Comparison of ENCODE assay signal across 8 cellular contexts in the genomic region with DNA sequence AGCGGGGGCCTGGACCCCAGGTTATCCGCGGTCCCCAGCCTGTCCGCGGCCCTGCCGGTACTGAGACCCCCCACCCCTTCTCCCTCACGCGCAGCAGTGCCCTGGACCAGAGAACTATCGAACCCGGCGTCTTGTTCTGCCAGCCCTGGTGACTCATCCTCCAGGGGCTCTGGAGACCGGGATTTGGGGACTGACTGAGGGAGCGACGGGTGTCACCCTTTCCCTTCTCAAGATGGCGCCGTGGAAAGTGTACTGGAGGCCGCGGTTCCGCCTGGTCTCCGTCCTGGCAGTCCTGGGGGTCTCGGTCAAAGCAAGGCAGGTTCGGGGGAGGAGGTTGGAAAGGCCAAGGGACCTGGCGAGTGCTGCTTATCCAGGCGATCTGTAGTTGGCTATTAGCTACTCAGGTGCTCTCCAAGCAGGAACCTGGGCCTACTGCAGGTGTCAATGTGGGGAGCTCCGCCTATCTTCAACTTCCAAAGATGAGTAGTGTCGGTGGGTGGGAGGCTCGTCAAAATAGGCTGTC. TPM values are rescaled to one million over a fixed set of nuclear protein-coding genes. Genes with fewer than 3 reads are reported as not detected.
A peak's percentile ranks its signal among the peaks of the same experiment; 100 is the strongest.
DNase-seq lines count a peak whose midpoint lies in the region; ATAC-seq and TF ChIP-seq lines count a peak whose summit lies in the region.

No MANE protein-coding gene starts in this region.

- peaks cover 54% of the 10 kb centered on the region for H3K79me2 ChIP-seq in PC-9 (ENCODE audit: low read depth)

- peak overlapping the region; percentile 83 for H2AFZ ChIP-seq in PC-9
- peak overlapping the region; percentile 71 for H2AFZ ChIP-seq in neuron (ENCODE audit: low read depth, low read length)

- POLR2A ChIA-PET in A673 (lab: Charles Lee; ENCODE audit: low non-redundant PET): interaction anchor here (0.5 kb wide), 1 partner anchor 239 kb away, joined by 11 read pairs; no protein-coding TSS in a partner anchor
- POLR2A ChIA-PET in PC-9 (lab: Charles Lee; ENCODE audit: unreplicated experiment): no interaction called here

- peaks cover 21% of the 10 kb centered on the region for H3K36me3 ChIP-seq in A673 (ENCODE audit: insufficient read depth, low read length, poor library complexity, severe bottlenecking)
- peaks cover 23% of the 10 kb centered on the region for H3K36me3 ChIP-seq in PC-9 (ENCODE audit: low read depth)
- H3K36me3 ChIP-seq in neuron (ENCODE audit: insufficient read depth, low read length): peaks cover 17% of the 10 kb centered on the region
- H3K36me3 ChIP-seq in thyroid gland: no peaks in the 10 kb centered on the region

- H3K27me3 ChIP-seq in A673 (replicated peaks; ENCODE audit: insufficient read depth, low read depth, low read length, poor library complexity) (no peaks in the 10 kb centered on the region), PC-9 (ENCODE audit: insufficient read depth, low read depth) (no peaks in the 10 kb centered on the region), neuron (ENCODE audit: insufficient read depth, low read length) (no peaks in the 10 kb centered on the region), thyroid gland (no peaks in the 10 kb centered on the region)

- peak overlapping the region; percentile 90 for H3K4me3 ChIP-seq in A673 (ENCODE audit: low read depth, low read length, poor library complexity, severe bottlenecking)
- peak overlapping the region; percentile 69 for H3K4me3 ChIP-seq in PC-9
- H3K4me3 ChIP-seq in fibroblast of villous mesenchyme (ENCODE audit: low read depth, low read length): peak overlapping the region; percentile 99
- H3K4me3 ChIP-seq in neuron (ENCODE audit: low read length): peak overlapping the region; percentile 70
- H3K4me3 ChIP-seq in thyroid gland (replicated peaks in 1 of 3): peak overlapping the region; percentile 73 to 95 (median 94)

- no peaks in the 10 kb centered on the region for H3K9me3 ChIP-seq in A673 (ENCODE audit: low read depth, low read length, poor library complexity, severe bottlenecking)
- H3K9me3 ChIP-seq in PC-9 (ENCODE audit: insufficient read depth, low read depth): no peaks in the 10 kb centered on the region
- H3K9me3 ChIP-seq in neuron (ENCODE audit: low read length): no peaks in the 10 kb centered on the region
- no peaks in the 10 kb centered on the region for H3K9me3 ChIP-seq in thyroid gland

- TF ChIP-seq CTCF in A673 (conservative IDR thresholded peaks at IDR 0.05; ENCODE audit: low read depth, low read length): no peak
- TF ChIP-seq CTCF in PC-9 (conservative IDR thresholded peaks at IDR 0.05): no peak
- TF ChIP-seq CTCF in fibroblast of villous mesenchyme (IDR thresholded peaks at IDR 0.05; ENCODE audit: insufficient read depth, low read depth, low read length): no peak
- TF ChIP-seq CTCF in thyroid gland (IDR thresholded peaks at IDR 0.05): no peak

- ATAC-seq in GM19043 (IDR thresholded peaks at IDR 0.05; ENCODE audit: low read depth, unreplicated experiment) (peak; percentile 5), HG03378 (IDR thresholded peaks at IDR 0.05; ENCODE audit: unreplicated experiment) (peak; percentile 26)

- peak; percentile 68 for DNase-seq in A673 (ENCODE audit: low spot score)
- peak in 1 of 2 experiments; percentile 43 for DNase-seq in PC-9
- peak; percentile 29 for DNase-seq in activated effector memory CD4-positive, alpha-beta T cell treated with Interleukin-2 at 50 U/mL for 16 hours
- peak; percentile 54 for DNase-seq in fibroblast of villous mesenchyme (ENCODE audit: low read depth)
- DNase-seq in thyroid gland: peak; percentile 47 to 59

- CTCF ChIA-PET in A673 (lab: Charles Lee): no interaction called here
- CTCF ChIA-PET in PC-9 (lab: Charles Lee): no interaction called here

- intact Hi-C loops in A673 (cut with micrococcal nuclease; ENCODE audit: unreplicated experiment) (loop anchor here (2.0 to 5.0 kb wide), 2 partner anchors 59 to 95 kb away; partner anchors contain the start of gene KAT2B), PC-9 (cut with micrococcal nuclease; ENCODE audit: unreplicated experiment) (loop anchor here (1.0 to 10.0 kb wide), 4 partner anchors 15 to 237 kb away; partner anchors contain the start of genes KAT2B and SGO1), thyroid gland (cut with DNase I) (loop anchor here (5.0 kb wide), 2 partner anchors 95 to 240 kb away; partner anchors contain the start of genes KAT2B and SGO1)

- peaks cover 28% of the 10 kb centered on the region for H3F3A ChIP-seq in PC-9 (ENCODE audit: insufficient read depth, low read depth)

- H3K27ac ChIP-seq in A673 (ENCODE audit: low read depth, low read length, poor library complexity, severe bottlenecking): peak overlapping the region; percentile 93
- peak overlapping the region; percentile 97 for H3K27ac ChIP-seq in PC-9
- H3K27ac ChIP-seq in thyroid gland: peak overlapping the region; percentile 93 to 99 (median 98)

- BruUV-seq in A673 (replicated peaks; lab: Mats Ljungman, UMichigan): no TSS peak
- BruUV-seq in PC-9 (replicated peaks; lab: Mats Ljungman, UMichigan): no TSS peak

- TF ChIP-seq POLR2A in thyroid gland (IDR thresholded peaks at IDR 0.05): no peak

- WGBS in thyroid gland, 2 donors: 0% methylated on average over 12 to 26 of the region's 27 CpGs

- H3K4me1 ChIP-seq in A673 (ENCODE audit: insufficient read depth, low read length, poor library complexity, severe bottlenecking) (peaks cover 7% of the 10 kb centered on the region), PC-9 (replicated peaks; ENCODE audit: insufficient read depth) (peaks cover 32% of the 10 kb centered on the region), neuron (ENCODE audit: insufficient read depth, low read length) (peaks cover 19% of the 10 kb centered on the region), thyroid gland (peaks cover 21 to 34% of the 10 kb centered on the region in 2 donors)

- peaks cover 48% of the 10 kb centered on the region for H4K20me1 ChIP-seq in PC-9 (ENCODE audit: insufficient read depth)

- H3K4me2 ChIP-seq in PC-9: peak overlapping the region; percentile 95

- H3K9me2 ChIP-seq in PC-9 (ENCODE audit: insufficient read depth): no peaks in the 10 kb centered on the region

RNA-seq across cellular contexts. Expression of gene RAB5A, which starts 0.7 kb away (rescaled TPM):
- total RNA-seq in A673 (2021) (49.7 and 50.1 TPM in 2 replicates), PC-9 (2021) (62.7 and 65.1 TPM in 2 replicates), fibroblast of villous mesenchyme (99.2 and 100 TPM in 2 replicates), thyroid gland (100 to 1,000 TPM in 1 of 4 donors, 10 to 100 TPM in 3; 76.8 to 109 (median 85.5) TPM)

RNA-seq across cellular contexts. Expression of gene EFHB, which starts 13.6 kb away (rescaled TPM):
- total RNA-seq in A673 (2021) (0.68 TPM in 1 of 2 replicates, not detected in the other), PC-9 (2021) (1.5 and 2.8 TPM in 2 replicates), fibroblast of villous mesenchyme (under 0.01 TPM in 1 of 2 replicates, not detected in the other), thyroid gland (1 to 10 TPM in 3 of 4 donors, under 1 TPM in 1; 0.33 to 2.6 (median 1.7) TPM)
